8 cellular contexts compared by ENCODE assay signal in genomic region chr21:18499761-18500376, GRCh38.
DNase-seq lines count a peak whose midpoint lies in the region; ATAC-seq, FAIRE-seq and TF ChIP-seq lines count a peak whose summit lies in the region.

No MANE protein-coding gene starts in this region.

- no peaks in the 10 kb centered on the region for H3K36me3 ChIP-seq in Panc1 (ENCODE audit: control insufficient read depth, insufficient read depth, low read length)
- no peaks in the 10 kb centered on the region for H3K36me3 ChIP-seq in vagina

- no TSS peak for BruUV-seq in Panc1 (replicated peaks; lab: Mats Ljungman, UMichigan)

- no peaks in the 10 kb centered on the region for H3K27me3 ChIP-seq in Panc1 (ENCODE audit: control insufficient read depth, insufficient read depth, low read length)
- no peaks in the 10 kb centered on the region for H3K27me3 ChIP-seq in vagina

- H3K9me3 ChIP-seq in Panc1 (ENCODE audit: control insufficient read depth, insufficient read depth, low read depth, low read length) = no peaks in the 10 kb centered on the region
- H3K9me3 ChIP-seq in vagina = no peaks in the 10 kb centered on the region

- no peaks in the 10 kb centered on the region for H3K36me3 Mint-ChIP-seq in HFFc6 (ENCODE audit: low read depth)
- H3K36me3 Mint-ChIP-seq in mesothelial cell of epicardium = peaks cover 4% of the 10 kb centered on the region

- intact Hi-C loops in Panc1 (cut with micrococcal nuclease; ENCODE audit: unreplicated experiment) (no loop called here), vagina (cut with DNase I) (no loop called here)

- TF ChIP-seq CTCF in D721Med (IDR thresholded peaks at IDR 0.05; ENCODE audit: insufficient read depth, missing control alignments) (peak; percentile 80), HFFc6 (IDR thresholded peaks at IDR 0.05) (peak; percentile 86), Panc1 (IDR thresholded peaks at IDR 0.05) (peak; percentile 66; the same call in 1 of the 2 replicates), choroid plexus epithelial cell (conservative IDR thresholded peaks at IDR 0.05; ENCODE audit: low read depth, low read length) (peak; percentile 74), mesothelial cell of epicardium (IDR thresholded peaks at IDR 0.05; ENCODE audit: unreplicated experiment) (peak; percentile 89), vagina (IDR thresholded peaks at IDR 0.05) (peak in 1 of 3 experiments; percentile 7)

- FAIRE-seq in D721Med (lab: Jason Lieb, UNC) = no peak

- no peaks in the 10 kb centered on the region; the same call in none of the 2 replicates for H3K27me3 Mint-ChIP-seq in HFFc6 (ENCODE audit: insufficient read depth)
- H3K27me3 Mint-ChIP-seq in mesothelial cell of epicardium (ENCODE audit: low read depth) = no peaks in the 10 kb centered on the region

- H3K9me3 Mint-ChIP-seq in HFFc6 = peaks cover 31% of the 10 kb centered on the region
- peaks cover 16% of the 10 kb centered on the region for H3K9me3 Mint-ChIP-seq in mesothelial cell of epicardium

- H3K4me1 Mint-ChIP-seq in HFFc6 (ENCODE audit: low read depth) (no peaks in the 10 kb centered on the region), mesothelial cell of epicardium (peaks cover 15% of the 10 kb centered on the region)

- H3K27ac ChIP-seq in Panc1 (ENCODE audit: low read length) (no peak overlapping the region), vagina (no peak overlapping the region)

- no peak overlapping the region for H3K27ac Mint-ChIP-seq in HFFc6
- H3K27ac Mint-ChIP-seq in mesothelial cell of epicardium = no peak overlapping the region

- no peak for ATAC-seq in Panc1
- ATAC-seq in GM21423 (IDR thresholded peaks at IDR 0.05; ENCODE audit: unreplicated experiment) = no peak

- DNase-seq in D721Med (ENCODE audit: insufficient read length, low spot score) = no peak
- DNase-seq in HFFc6 = peak; percentile 1
- DNase-seq in Panc1 (ENCODE audit: low read depth, low spot score) = no peak
- peak; percentile 73 for DNase-seq in choroid plexus epithelial cell (ENCODE audit: low read depth)
- DNase-seq in mesothelial cell of epicardium (ENCODE audit: low spot score in 2 of 2, unreplicated experiment in 2 of 2) = peak; percentile 25 to 48
- no peak for DNase-seq in COLO829 (ENCODE audit: low spot score)
- DNase-seq in vagina (ENCODE audit: extremely low spot score in 2 of 2) = no peak

- in situ Hi-C loops in Panc1 (cut with HindIII; ENCODE audit: low pct_unique_long_range_greater_than_20kb, low sequenced_read_pairs) = no loop called here

- no peak for TF ChIP-seq POLR2A in vagina (IDR thresholded peaks at IDR 0.05)

- CTCF ChIA-PET in Panc1 (lab: Charles Lee) = no interaction called here

- H3K4me3 ChIP-seq in Panc1 (ENCODE audit: low read depth in 2 of 2, low read length in 2 of 2) = no peak overlapping the region
- H3K4me3 ChIP-seq in choroid plexus epithelial cell (ENCODE audit: low read depth, low read length) = no peak overlapping the region
- no peak overlapping the region for H3K4me3 ChIP-seq in vagina

- POLR2A ChIA-PET in Panc1 (lab: Charles Lee) = no interaction called here

- H3K4me1 ChIP-seq in Panc1 (ENCODE audit: control insufficient read depth, insufficient read depth, low read length) = no peaks in the 10 kb centered on the region
- H3K4me1 ChIP-seq in vagina = no peaks in the 10 kb centered on the region

- H3K4me3 Mint-ChIP-seq in HFFc6 (no peak overlapping the region), mesothelial cell of epicardium (no peak overlapping the region)

Comparison
In these comparisons a context has a peak if more than half of its experiments do, and no peak if none do; other contexts are left out.
1. DNase-seq: peak in HFFc6 (single experiment), choroid plexus epithelial cell (single experiment) and mesothelial cell of epicardium (2 of 2); none in D721Med (single experiment), Panc1 (single experiment), COLO829 (single experiment) and vagina (0 of 2).